In genomic region chr18:75324686-75325257, GRCh38 we compare ENCODE assay signal across 24 cellular contexts.
"Had no signal": no experiment of that assay in that cellular context is flagged by ENCODE, and none has a peak within 500 bp of the region (broad histone marks: within the 10 kb centered on the region; RNA-seq: fewer than 3 reads in every experiment).

No MANE protein-coding gene starts in this region.

- H3K27ac ChIP-seq: dorsolateral prefrontal cortex, gastrocnemius medialis, neural progenitor cell, prostate gland, right atrium auricular region, sigmoid colon, skin epidermis, spleen, thoracic aorta, tibial nerve, upper lobe of left lung, uterus had no signal

- H3K27me3 ChIP-seq: dorsolateral prefrontal cortex, gastrocnemius medialis, neural progenitor cell, right atrium auricular region, sigmoid colon, spleen, tibial nerve, upper lobe of left lung, uterus had no signal

- H3K9me3 ChIP-seq: prostate gland, uterus had no signal

- DNase-seq: dorsolateral prefrontal cortex; effector CD4-positive, alpha-beta T cell; gastrocnemius medialis; head of caudate nucleus; kidney; mesenchymal stem cell; mucosa of descending colon; naive thymus-derived CD4-positive, alpha-beta T cell; sigmoid colon; spleen; stimulated activated CD4-positive, alpha-beta T cell treated with anti-CD3 and anti-CD28 coated beads, Interleukin-4, amount 100 ng/mL, for 4 hours; stimulated activated naive B cell treated with anti-CD40 and anti-IgM and Interleukin-4, amounts not matched to agents 10 μg/mL and 1 μg/mL and 100 μg/mL, for 72 hours; upper lobe of left lung; uterus had no signal

- H3K4me1 Mint-ChIP-seq: naive thymus-derived CD4-positive, alpha-beta T cell; neural progenitor cell; stimulated activated naive B cell treated with anti-CD40 and anti-IgM and Interleukin-4, amounts not matched to agents 10 μg/mL and 1 μg/mL and 100 μg/mL, for 72 hours had no signal

- H3K4me3 Mint-ChIP-seq: mesothelial cell of epicardium; naive thymus-derived CD4-positive, alpha-beta T cell; nephron; neural progenitor cell; stimulated activated naive B cell treated with anti-CD40 and anti-IgM and Interleukin-4, amounts not matched to agents 10 μg/mL and 1 μg/mL and 100 μg/mL, for 72 hours; stimulated activated naive CD8-positive, alpha-beta T cell treated with anti-CD3 and anti-CD28 coated beads, Interleukin-15, Interleukin-2, amounts not matched to agents 100 ng/mL and 50 ng/mL, for 24 hours had no signal

- H3K4me1 ChIP-seq: gastrocnemius medialis, neural progenitor cell, prostate gland, right atrium auricular region, spleen, tibial nerve, upper lobe of left lung, uterus had no signal

- H3K9ac ChIP-seq: neural progenitor cell had no signal

- H3K36me3 ChIP-seq: gastrocnemius medialis, neural progenitor cell, prostate gland, right atrium auricular region, sigmoid colon, spleen, thoracic aorta, tibial nerve, upper lobe of left lung, uterus had no signal

- H3K4me3 ChIP-seq: dorsolateral prefrontal cortex, gastrocnemius medialis, mucosa of descending colon, neural progenitor cell, prostate gland, right atrium auricular region, sigmoid colon, skin epidermis, spleen, thoracic aorta, tibial nerve, upper lobe of left lung, uterus had no signal

- H2AFZ ChIP-seq: neural progenitor cell had no signal

- H3K4me2 ChIP-seq: neural progenitor cell had no signal

- H3K27ac Mint-ChIP-seq: mesothelial cell of epicardium; naive thymus-derived CD4-positive, alpha-beta T cell; nephron; neural progenitor cell; stimulated activated naive B cell treated with anti-CD40 and anti-IgM and Interleukin-4, amounts not matched to agents 10 μg/mL and 1 μg/mL and 100 μg/mL, for 72 hours; stimulated activated naive CD8-positive, alpha-beta T cell treated with anti-CD3 and anti-CD28 coated beads, Interleukin-15, Interleukin-2, amounts not matched to agents 100 ng/mL and 50 ng/mL, for 24 hours had no signal

- ATAC-seq: gastrocnemius medialis; left lobe of liver; mucosa of descending colon; naive thymus-derived CD4-positive, alpha-beta T cell; stimulated activated naive B cell treated with anti-CD40 and anti-IgM and Interleukin-4, amounts not matched to agents 10 μg/mL and 1 μg/mL and 100 μg/mL, for 72 hours had no signal
